Comparison of ENCODE assay signal across 1 cellular context in the genomic region with DNA sequence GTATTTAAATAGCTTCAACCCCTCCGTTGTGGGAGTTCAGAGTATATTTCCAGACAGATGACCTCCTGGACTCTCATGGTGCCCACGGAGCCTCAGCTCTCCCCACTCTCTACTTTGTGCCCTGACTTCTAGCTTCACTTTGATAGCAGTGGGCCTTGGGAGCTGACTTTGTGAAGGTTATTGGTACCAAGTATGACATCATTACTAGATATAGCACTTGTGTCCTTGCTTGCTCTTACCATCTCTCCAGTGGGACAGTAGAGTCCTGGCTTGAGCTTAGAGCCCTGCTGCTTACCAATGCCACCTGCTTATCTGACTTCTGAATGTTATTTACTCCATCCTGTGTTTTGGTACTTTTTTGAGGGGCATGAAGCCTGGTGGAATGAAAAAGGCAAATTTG.
TF ChIP-seq lines count a peak whose summit lies in the region.

No MANE protein-coding gene starts in this region.

TF ChIP-seq in SK-N-SH, 30 proteins besides CTCF, POLR2A, EP300 and RAD21:
- TF ChIP-seq, protein P1, sequence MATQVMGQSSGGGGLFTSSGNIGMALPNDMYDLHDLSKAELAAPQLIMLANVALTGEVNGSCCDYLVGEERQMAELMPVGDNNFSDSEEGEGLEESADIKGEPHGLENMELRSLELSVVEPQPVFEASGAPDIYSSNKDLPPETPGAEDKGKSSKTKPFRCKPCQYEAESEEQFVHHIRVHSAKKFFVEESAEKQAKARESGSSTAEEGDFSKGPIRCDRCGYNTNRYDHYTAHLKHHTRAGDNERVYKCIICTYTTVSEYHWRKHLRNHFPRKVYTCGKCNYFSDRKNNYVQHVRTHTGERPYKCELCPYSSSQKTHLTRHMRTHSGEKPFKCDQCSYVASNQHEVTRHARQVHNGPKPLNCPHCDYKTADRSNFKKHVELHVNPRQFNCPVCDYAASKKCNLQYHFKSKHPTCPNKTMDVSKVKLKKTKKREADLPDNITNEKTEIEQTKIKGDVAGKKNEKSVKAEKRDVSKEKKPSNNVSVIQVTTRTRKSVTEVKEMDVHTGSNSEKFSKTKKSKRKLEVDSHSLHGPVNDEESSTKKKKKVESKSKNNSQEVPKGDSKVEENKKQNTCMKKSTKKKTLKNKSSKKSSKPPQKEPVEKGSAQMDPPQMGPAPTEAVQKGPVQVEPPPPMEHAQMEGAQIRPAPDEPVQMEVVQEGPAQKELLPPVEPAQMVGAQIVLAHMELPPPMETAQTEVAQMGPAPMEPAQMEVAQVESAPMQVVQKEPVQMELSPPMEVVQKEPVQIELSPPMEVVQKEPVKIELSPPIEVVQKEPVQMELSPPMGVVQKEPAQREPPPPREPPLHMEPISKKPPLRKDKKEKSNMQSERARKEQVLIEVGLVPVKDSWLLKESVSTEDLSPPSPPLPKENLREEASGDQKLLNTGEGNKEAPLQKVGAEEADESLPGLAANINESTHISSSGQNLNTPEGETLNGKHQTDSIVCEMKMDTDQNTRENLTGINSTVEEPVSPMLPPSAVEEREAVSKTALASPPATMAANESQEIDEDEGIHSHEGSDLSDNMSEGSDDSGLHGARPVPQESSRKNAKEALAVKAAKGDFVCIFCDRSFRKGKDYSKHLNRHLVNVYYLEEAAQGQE (IDR thresholded peaks at IDR 0.05; ENCODE audit: low read depth, low read length): no peak
- TF ChIP-seq FOSL2 (IDR thresholded peaks at IDR 0.05; ENCODE audit: borderline replicate concordance, low read depth): no peak
- TF ChIP-seq RXRA (IDR thresholded peaks at IDR 0.05; ENCODE audit: borderline replicate concordance, low read depth): no peak
- no peak for TF ChIP-seq TEAD4 (IDR thresholded peaks at IDR 0.05; ENCODE audit: borderline replicate concordance, insufficient read depth)
- TF ChIP-seq, protein P2, sequence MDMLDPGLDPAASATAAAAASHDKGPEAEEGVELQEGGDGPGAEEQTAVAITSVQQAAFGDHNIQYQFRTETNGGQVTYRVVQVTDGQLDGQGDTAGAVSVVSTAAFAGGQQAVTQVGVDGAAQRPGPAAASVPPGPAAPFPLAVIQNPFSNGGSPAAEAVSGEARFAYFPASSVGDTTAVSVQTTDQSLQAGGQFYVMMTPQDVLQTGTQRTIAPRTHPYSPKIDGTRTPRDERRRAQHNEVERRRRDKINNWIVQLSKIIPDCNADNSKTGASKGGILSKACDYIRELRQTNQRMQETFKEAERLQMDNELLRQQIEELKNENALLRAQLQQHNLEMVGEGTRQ (IDR thresholded peaks at IDR 0.05; ENCODE audit: borderline replicate concordance, low read depth, low read length): no peak
- TF ChIP-seq TCF12 (IDR thresholded peaks at IDR 0.05): no peak
- no peak for TF ChIP-seq NFIC (IDR thresholded peaks at IDR 0.05; ENCODE audit: borderline replicate concordance)
- TF ChIP-seq ELF1 (IDR thresholded peaks at IDR 0.05): no peak
- no peak for TF ChIP-seq MEF2A (IDR thresholded peaks at IDR 0.05; ENCODE audit: borderline replicate concordance, low read depth)
- no peak for TF ChIP-seq CHD2 (IDR thresholded peaks at IDR 0.05; ENCODE audit: low read length, partially characterized antibody)
- no peak for TF ChIP-seq POLR2AphosphoS5 (IDR thresholded peaks at IDR 0.05; ENCODE audit: low read depth, low read length)
- TF ChIP-seq FOXJ3 (CRISPR knock-in tag; IDR thresholded peaks at IDR 0.05): no peak
- no peak for TF ChIP-seq NRF1 (IDR thresholded peaks at IDR 0.05; ENCODE audit: low read depth, low read length)
- TF ChIP-seq EZH2phosphoT487 (IDR thresholded peaks at IDR 0.05; ENCODE audit: borderline replicate concordance, low read depth): no peak
- no peak for TF ChIP-seq RFX5 (IDR thresholded peaks at IDR 0.05; ENCODE audit: low read length)
- TF ChIP-seq MXI1 (IDR thresholded peaks at IDR 0.05; ENCODE audit: low read depth, low read length): no peak
- TF ChIP-seq, protein P3, sequence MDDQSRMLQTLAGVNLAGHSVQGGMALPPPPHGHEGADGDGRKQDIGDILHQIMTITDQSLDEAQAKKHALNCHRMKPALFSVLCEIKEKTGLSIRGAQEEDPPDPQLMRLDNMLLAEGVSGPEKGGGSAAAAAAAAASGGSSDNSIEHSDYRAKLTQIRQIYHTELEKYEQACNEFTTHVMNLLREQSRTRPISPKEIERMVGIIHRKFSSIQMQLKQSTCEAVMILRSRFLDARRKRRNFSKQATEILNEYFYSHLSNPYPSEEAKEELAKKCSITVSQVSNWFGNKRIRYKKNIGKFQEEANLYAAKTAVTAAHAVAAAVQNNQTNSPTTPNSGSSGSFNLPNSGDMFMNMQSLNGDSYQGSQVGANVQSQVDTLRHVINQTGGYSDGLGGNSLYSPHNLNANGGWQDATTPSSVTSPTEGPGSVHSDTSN (IDR thresholded peaks at IDR 0.05): no peak
- no peak for TF ChIP-seq RCOR1 (IDR thresholded peaks at IDR 0.05; ENCODE audit: low read length)
